In the genomic region with DNA sequence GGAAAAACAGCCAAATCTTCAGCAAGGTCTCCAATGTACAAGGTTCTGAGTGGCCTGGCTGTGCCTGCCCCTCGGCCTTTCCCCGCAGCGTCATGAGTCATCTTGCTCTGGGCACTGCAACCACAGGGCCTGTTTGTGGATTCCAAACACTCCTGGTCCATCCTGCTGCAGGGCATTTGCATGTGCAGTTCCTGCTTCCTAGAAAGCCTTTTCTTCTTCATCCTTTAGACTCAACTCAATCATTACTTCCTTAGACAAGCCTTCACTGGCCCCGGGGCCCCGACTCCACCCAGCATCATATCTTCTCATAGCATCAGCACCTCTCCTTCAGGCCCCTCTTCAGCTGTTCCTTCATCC, we compare ENCODE assay signal across 1 cellular context.
TF ChIP-seq lines count a peak whose summit lies in the region.

No MANE protein-coding gene starts in this region.

TF ChIP-seq in HepG2, 621 proteins besides CTCF, POLR2A, EP300 and RAD21 (continued from another document and continues in another):
- TF ChIP-seq, protein P1, sequence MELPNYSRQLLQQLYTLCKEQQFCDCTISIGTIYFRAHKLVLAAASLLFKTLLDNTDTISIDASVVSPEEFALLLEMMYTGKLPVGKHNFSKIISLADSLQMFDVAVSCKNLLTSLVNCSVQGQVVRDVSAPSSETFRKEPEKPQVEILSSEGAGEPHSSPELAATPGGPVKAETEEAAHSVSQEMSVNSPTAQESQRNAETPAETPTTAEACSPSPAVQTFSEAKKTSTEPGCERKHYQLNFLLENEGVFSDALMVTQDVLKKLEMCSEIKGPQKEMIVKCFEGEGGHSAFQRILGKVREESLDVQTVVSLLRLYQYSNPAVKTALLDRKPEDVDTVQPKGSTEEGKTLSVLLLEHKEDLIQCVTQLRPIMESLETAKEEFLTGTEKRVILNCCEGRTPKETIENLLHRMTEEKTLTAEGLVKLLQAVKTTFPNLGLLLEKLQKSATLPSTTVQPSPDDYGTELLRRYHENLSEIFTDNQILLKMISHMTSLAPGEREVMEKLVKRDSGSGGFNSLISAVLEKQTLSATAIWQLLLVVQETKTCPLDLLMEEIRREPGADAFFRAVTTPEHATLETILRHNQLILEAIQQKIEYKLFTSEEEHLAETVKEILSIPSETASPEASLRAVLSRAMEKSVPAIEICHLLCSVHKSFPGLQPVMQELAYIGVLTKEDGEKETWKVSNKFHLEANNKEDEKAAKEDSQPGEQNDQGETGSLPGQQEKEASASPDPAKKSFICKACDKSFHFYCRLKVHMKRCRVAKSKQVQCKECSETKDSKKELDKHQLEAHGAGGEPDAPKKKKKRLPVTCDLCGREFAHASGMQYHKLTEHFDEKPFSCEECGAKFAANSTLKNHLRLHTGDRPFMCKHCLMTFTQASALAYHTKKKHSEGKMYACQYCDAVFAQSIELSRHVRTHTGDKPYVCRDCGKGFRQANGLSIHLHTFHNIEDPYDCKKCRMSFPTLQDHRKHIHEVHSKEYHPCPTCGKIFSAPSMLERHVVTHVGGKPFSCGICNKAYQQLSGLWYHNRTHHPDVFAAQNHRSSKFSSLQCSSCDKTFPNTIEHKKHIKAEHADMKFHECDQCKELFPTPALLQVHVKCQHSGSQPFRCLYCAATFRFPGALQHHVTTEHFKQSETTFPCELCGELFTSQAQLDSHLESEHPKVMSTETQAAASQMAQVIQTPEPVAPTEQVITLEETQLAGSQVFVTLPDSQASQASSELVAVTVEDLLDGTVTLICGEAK (IDR thresholded peaks at IDR 0.05): no peak
- TF ChIP-seq, protein P1 (CRISPR knock-in tag; IDR thresholded peaks at IDR 0.05): no peak
- TF ChIP-seq CENPX (CRISPR knock-in tag; IDR thresholded peaks at IDR 0.05) (no peak), THAP8 (CRISPR knock-in tag; IDR thresholded peaks at IDR 0.05; ENCODE audit: borderline replicate concordance) (no peak), MTERF4 (CRISPR knock-in tag; IDR thresholded peaks at IDR 0.05) (peak; percentile 71; the same call in 1 of the 2 replicates), MIER3 (CRISPR knock-in tag; IDR thresholded peaks at IDR 0.05; ENCODE audit: borderline replicate concordance) (no peak), HDAC6 (IDR thresholded peaks at IDR 0.05; ENCODE audit: low read depth, low read length) (no peak), ZNF251 (CRISPR knock-in tag; IDR thresholded peaks at IDR 0.05) (no peak), ARID3A (IDR thresholded peaks at IDR 0.05; ENCODE audit: low read depth, low read length) (0 out of 2 replicates have a peak, but pooled peaks have one; percentile 48), ZNF451 (CRISPR knock-in tag; IDR thresholded peaks at IDR 0.05) (no peak), MBNL3 (CRISPR knock-in tag; conservative IDR thresholded peaks at IDR 0.05) (no peak), PAWR (CRISPR knock-in tag; IDR thresholded peaks at IDR 0.05; ENCODE audit: borderline replicate concordance) (no peak), ATRX (CRISPR knock-in tag; IDR thresholded peaks at IDR 0.05; ENCODE audit: borderline replicate concordance) (no peak), HMG20A (CRISPR knock-in tag; IDR thresholded peaks at IDR 0.05; ENCODE audit: borderline replicate concordance) (peak; percentile 71), PAX8 (CRISPR knock-in tag; IDR thresholded peaks at IDR 0.05; ENCODE audit: borderline replicate concordance) (no peak), LRRFIP1 (CRISPR knock-in tag; conservative IDR thresholded peaks at IDR 0.05) (no peak), ZFX (CRISPR knock-in tag; IDR thresholded peaks at IDR 0.05; ENCODE audit: low read depth) (peak; percentile 48), GATAD2A (CRISPR knock-in tag; IDR thresholded peaks at IDR 0.05) (peak; percentile 53; the same call in 1 of the 2 replicates), PAF1 (CRISPR knock-in tag; IDR thresholded peaks at IDR 0.05) (no peak), ZBTB37 (CRISPR knock-in tag; IDR thresholded peaks at IDR 0.05) (no peak), ZC3H4 (CRISPR knock-in tag; IDR thresholded peaks at IDR 0.05; ENCODE audit: borderline replicate concordance) (no peak), ZNF773 (CRISPR knock-in tag; IDR thresholded peaks at IDR 0.05; ENCODE audit: borderline replicate concordance) (no peak), TARDBP (CRISPR knock-in tag; IDR thresholded peaks at IDR 0.05) (peak; percentile 46; the same call in 1 of the 2 replicates), HDAC2 (CRISPR knock-in tag; IDR thresholded peaks at IDR 0.05) (peak; percentile 35; the same call in 1 of the 2 replicates), FLYWCH1 (CRISPR knock-in tag; IDR thresholded peaks at IDR 0.05) (no peak), NRL (CRISPR knock-in tag; IDR thresholded peaks at IDR 0.05; ENCODE audit: borderline replicate concordance) (peak; percentile 38; the same call in 1 of the 2 replicates), ZNF101 (CRISPR knock-in tag; IDR thresholded peaks at IDR 0.05; ENCODE audit: borderline replicate concordance, low read depth) (no peak), REPIN1 (CRISPR knock-in tag; IDR thresholded peaks at IDR 0.05; ENCODE audit: borderline replicate concordance, low read depth) (no peak), HNRNPL (IDR thresholded peaks at IDR 0.05; ENCODE audit: low read depth, low read length) (no peak), ZNF549 (CRISPR knock-in tag; IDR thresholded peaks at IDR 0.05) (no peak), ZNF207 (IDR thresholded peaks at IDR 0.05; ENCODE audit: borderline replicate concordance) (no peak), TFDP2 (CRISPR knock-in tag; IDR thresholded peaks at IDR 0.05) (no peak), KLF15 (CRISPR knock-in tag; IDR thresholded peaks at IDR 0.05; ENCODE audit: borderline replicate concordance) (no peak), MTF2 (CRISPR knock-in tag; IDR thresholded peaks at IDR 0.05; ENCODE audit: borderline replicate concordance) (no peak), ZNF430 (CRISPR knock-in tag; IDR thresholded peaks at IDR 0.05) (no peak), SATB2 (CRISPR knock-in tag; IDR thresholded peaks at IDR 0.05) (no peak), MATR3 (CRISPR knock-in tag; IDR thresholded peaks at IDR 0.05) (no peak), FIP1L1 (IDR thresholded peaks at IDR 0.05; ENCODE audit: borderline replicate concordance, insufficient read depth, low read depth, low read length) (no peak)
- TF ChIP-seq, protein P2, sequence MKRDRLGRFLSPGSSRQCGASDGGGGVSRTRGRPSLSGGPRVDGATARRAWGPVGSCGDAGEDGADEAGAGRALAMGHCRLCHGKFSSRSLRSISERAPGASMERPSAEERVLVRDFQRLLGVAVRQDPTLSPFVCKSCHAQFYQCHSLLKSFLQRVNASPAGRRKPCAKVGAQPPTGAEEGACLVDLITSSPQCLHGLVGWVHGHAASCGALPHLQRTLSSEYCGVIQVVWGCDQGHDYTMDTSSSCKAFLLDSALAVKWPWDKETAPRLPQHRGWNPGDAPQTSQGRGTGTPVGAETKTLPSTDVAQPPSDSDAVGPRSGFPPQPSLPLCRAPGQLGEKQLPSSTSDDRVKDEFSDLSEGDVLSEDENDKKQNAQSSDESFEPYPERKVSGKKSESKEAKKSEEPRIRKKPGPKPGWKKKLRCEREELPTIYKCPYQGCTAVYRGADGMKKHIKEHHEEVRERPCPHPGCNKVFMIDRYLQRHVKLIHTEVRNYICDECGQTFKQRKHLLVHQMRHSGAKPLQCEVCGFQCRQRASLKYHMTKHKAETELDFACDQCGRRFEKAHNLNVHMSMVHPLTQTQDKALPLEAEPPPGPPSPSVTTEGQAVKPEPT (CRISPR knock-in tag; IDR thresholded peaks at IDR 0.05; ENCODE audit: low read depth): no peak
- TF ChIP-seq, protein P3, sequence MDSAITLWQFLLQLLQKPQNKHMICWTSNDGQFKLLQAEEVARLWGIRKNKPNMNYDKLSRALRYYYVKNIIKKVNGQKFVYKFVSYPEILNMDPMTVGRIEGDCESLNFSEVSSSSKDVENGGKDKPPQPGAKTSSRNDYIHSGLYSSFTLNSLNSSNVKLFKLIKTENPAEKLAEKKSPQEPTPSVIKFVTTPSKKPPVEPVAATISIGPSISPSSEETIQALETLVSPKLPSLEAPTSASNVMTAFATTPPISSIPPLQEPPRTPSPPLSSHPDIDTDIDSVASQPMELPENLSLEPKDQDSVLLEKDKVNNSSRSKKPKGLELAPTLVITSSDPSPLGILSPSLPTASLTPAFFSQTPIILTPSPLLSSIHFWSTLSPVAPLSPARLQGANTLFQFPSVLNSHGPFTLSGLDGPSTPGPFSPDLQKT (CRISPR knock-in tag; IDR thresholded peaks at IDR 0.05; ENCODE audit: borderline replicate concordance): no peak
